16 cellular contexts compared by ENCODE assay signal in the genomic region with DNA sequence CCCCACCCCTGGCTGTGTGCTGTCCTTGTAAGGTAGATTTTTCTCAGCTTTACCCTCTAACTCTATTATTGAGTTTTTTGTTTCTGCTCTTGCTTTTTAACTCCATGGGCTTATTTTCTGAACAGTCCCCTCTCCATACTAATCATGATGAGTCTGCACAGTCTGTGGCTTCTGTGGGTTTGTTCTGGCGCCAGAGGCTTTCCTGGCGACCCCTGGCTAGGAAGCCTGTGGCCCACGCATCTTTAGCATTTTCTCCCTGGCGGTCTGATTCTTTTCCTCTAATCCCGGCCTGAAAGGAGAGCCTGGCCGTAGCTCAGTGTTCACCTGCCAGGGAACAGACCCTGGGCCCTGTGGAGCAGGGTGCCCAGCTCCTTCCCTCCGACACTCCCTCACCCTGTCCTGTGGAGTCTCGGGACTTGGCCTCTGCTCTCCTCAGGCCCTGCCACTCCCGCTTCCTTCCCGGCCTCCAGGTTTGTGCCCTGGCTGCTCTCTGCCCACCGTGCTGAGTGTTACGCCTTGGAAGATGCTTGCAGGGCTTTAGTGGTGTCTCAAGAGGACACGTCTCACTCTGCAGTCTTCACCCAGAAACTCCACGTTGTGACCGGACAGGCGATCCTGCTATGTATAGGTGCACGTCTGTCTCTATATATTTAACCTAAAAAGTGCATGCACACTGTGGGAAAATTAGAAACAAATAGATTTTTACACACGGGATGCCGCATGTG. TPM values are rescaled to one million over a fixed set of nuclear protein-coding genes. Genes with fewer than 3 reads are reported as not detected.
DNase-seq lines count a peak whose midpoint lies in the region; ATAC-seq and TF ChIP-seq lines count a peak whose summit lies in the region.
"Had no signal": no experiment of that assay in that cellular context is flagged by ENCODE, and none has a peak within 500 bp of the region (broad histone marks: within the 10 kb centered on the region; RNA-seq: fewer than 3 reads in every experiment).

No MANE protein-coding gene starts in this region.

- peaks cover 5% of the 10 kb centered on the region for H3K4me1 Mint-ChIP-seq in central memory CD8-positive, alpha-beta T cell
- H3K4me1 Mint-ChIP-seq in neural progenitor cell, result peaks cover 16% of the 10 kb centered on the region

- intact Hi-C loops in transverse colon (cut with DNase I; ENCODE audit: low total_unique reads), result no loop called here

- 66 to 80% methylated on average over 3 to 19 of the region's 19 CpGs for WGBS in transverse colon (ENCODE audit: low coverage in 1 of 2), 2 donors

- H3K4me1 ChIP-seq in neural progenitor cell (no peaks in the 10 kb centered on the region), transverse colon (no peaks in the 10 kb centered on the region)
- H3K4me1 ChIP-seq: prostate gland had no signal

- TF ChIP-seq EP300 in transverse colon (IDR thresholded peaks at IDR 0.05; ENCODE audit: low read depth), result no peak

- no peak for TF ChIP-seq POLR2A in transverse colon (IDR thresholded peaks at IDR 0.05)

- H3K9me3 Mint-ChIP-seq in central memory CD8-positive, alpha-beta T cell, result no peaks in the 10 kb centered on the region
- H3K9me3 Mint-ChIP-seq in neural progenitor cell, result peaks cover 8% of the 10 kb centered on the region
- H3K9me3 Mint-ChIP-seq: memory B cell had no signal

- H3K27me3 Mint-ChIP-seq in central memory CD8-positive, alpha-beta T cell, result peaks cover 64% of the 10 kb centered on the region
- H3K27me3 Mint-ChIP-seq in neural progenitor cell (ENCODE audit: insufficient read depth, low read depth), result peaks cover 8% of the 10 kb centered on the region

- H2AFZ ChIP-seq in neural progenitor cell (replicated peaks), result no peak overlapping the region

- peaks cover 16% of the 10 kb centered on the region for H3F3A ChIP-seq in neural progenitor cell (ENCODE audit: low read depth)

- H3K27ac ChIP-seq in neural progenitor cell, result peak overlapping the region; percentile 46
- no peak overlapping the region for H3K27ac ChIP-seq in transverse colon
- H3K27ac ChIP-seq: prostate gland, VCaP had no signal

- no peak overlapping the region for H3K9ac ChIP-seq in neural progenitor cell

- H3K27me3 ChIP-seq in neural progenitor cell (no peaks in the 10 kb centered on the region), transverse colon (no peaks in the 10 kb centered on the region)

- no peak overlapping the region for H3K4me2 ChIP-seq in neural progenitor cell

- peak overlapping the region; percentile 80 for H3K27ac Mint-ChIP-seq in central memory CD8-positive, alpha-beta T cell (ENCODE audit: low read depth)
- peak overlapping the region; percentile 93 for H3K27ac Mint-ChIP-seq in neural progenitor cell
- H3K27ac Mint-ChIP-seq: memory B cell had no signal

- no peak overlapping the region for H3K4me3 Mint-ChIP-seq in central memory CD8-positive, alpha-beta T cell
- no peak overlapping the region for H3K4me3 Mint-ChIP-seq in neural progenitor cell
- H3K4me3 Mint-ChIP-seq: memory B cell had no signal

- H3K36me3 ChIP-seq in neural progenitor cell, result peaks cover 3% of the 10 kb centered on the region
- H3K36me3 ChIP-seq in transverse colon, result no peaks in the 10 kb centered on the region
- H3K36me3 ChIP-seq: prostate gland had no signal

- no peak for ATAC-seq in central memory CD8-positive, alpha-beta T cell (replicated peaks; ENCODE audit: extremely low read depth, poor library complexity, severe bottlenecking)
- no peak for ATAC-seq in GM21360 (IDR thresholded peaks at IDR 0.05; ENCODE audit: unreplicated experiment)

- DNase-seq in AG20443 (ENCODE audit: low spot score) (peak; percentile 55), KBM-7 (peak; percentile 51), neural progenitor cell (ENCODE audit: low spot score) (peak; percentile 12), NCI-H748 treated with DMSO at 0.1 percent for 48 hours (lab: John Stamatoyannopoulos, UW) (no peak), NCI-H1092 treated with DMSO at 0.1 percent for 48 hours (lab: John Stamatoyannopoulos, UW) (no peak), transverse colon (no peak)
- no peak for DNase-seq in central memory CD8-positive, alpha-beta T cell (ENCODE audit: low spot score in 2 of 2)
- DNase-seq: amygdala, NCI-H1048, NCI-H69, SHP77 treated with DMSO at 0.1 percent for 48 hours had no signal

- H3K9me3 ChIP-seq in neural progenitor cell (ENCODE audit: low read depth), result no peaks in the 10 kb centered on the region
- no peaks in the 10 kb centered on the region for H3K9me3 ChIP-seq in transverse colon
- H3K9me3 ChIP-seq: prostate gland had no signal

- H4K20me1 ChIP-seq in neural progenitor cell (ENCODE audit: low read depth), result no peaks in the 10 kb centered on the region

- TF ChIP-seq CTCF in neural progenitor cell (IDR thresholded peaks at IDR 0.05) (no peak), transverse colon (IDR thresholded peaks at IDR 0.05) (no peak)

- no peaks in the 10 kb centered on the region for H3K79me2 ChIP-seq in neural progenitor cell (ENCODE audit: low read depth)

- H3K36me3 Mint-ChIP-seq in central memory CD8-positive, alpha-beta T cell (ENCODE audit: insufficient read depth), result peaks cover 1% of the 10 kb centered on the region
- peaks cover 37% of the 10 kb centered on the region for H3K36me3 Mint-ChIP-seq in neural progenitor cell

- H3K4me3 ChIP-seq in neural progenitor cell (no peak overlapping the region), transverse colon (no peak overlapping the region)
- H3K4me3 ChIP-seq: prostate gland had no signal

- in situ Hi-C loops in KBM-7 (cut with MboI; ENCODE audit: low pct_unique_long_range_greater_than_20kb, low sequenced_read_pairs), result no loop called here
- in situ Hi-C loops in transverse colon (cut with MboI; ENCODE audit: low pct_ligation_motif_present in 1 of 4, low pct_unique_long_range_greater_than_20kb in 1 of 4, low sequenced_read_pairs in 3 of 4), result no loop called here

RNA-seq across cellular contexts. Expression of gene LRRC14B, which starts 31.7 kb away (rescaled TPM):
- total RNA-seq in neural progenitor cell (ENCODE audit: low replicate concordance), result not detected in 2 replicates
- not detected for total RNA-seq in transverse colon
- total RNA-seq: HT-29 had no signal

RNA-seq across cellular contexts. Expression of gene CCDC127, which starts 58.3 kb away (rescaled TPM):
- 7.0 TPM in 2 replicates for total RNA-seq in neural progenitor cell (ENCODE audit: low replicate concordance)
- 1 to 10 TPM; 1.2 to 4.9 (median 4.8) TPM for total RNA-seq in transverse colon

RNA-seq across cellular contexts. Expression of gene SDHA, which starts 58.5 kb away (rescaled TPM):
- total RNA-seq in neural progenitor cell (ENCODE audit: low replicate concordance) (47.1 and 48.5 TPM in 2 replicates), transverse colon (100 to 1,000 TPM; 155 to 471 (median 250) TPM)

Comparison
In these comparisons a context has a peak if more than half of its experiments do, and no peak if none do; other contexts are left out.
1. DNase-seq: peak in AG20443 (single experiment), KBM-7 (single experiment) and neural progenitor cell (single experiment); none in central memory CD8-positive, alpha-beta T cell (0 of 2), NCI-H748 treated with DMSO at 0.1 percent for 48 hours (single experiment), NCI-H1092 treated with DMSO at 0.1 percent for 48 hours (single experiment) and transverse colon (single experiment).